ENCODE assay signal across 8 cellular contexts in genomic region chr15:90001683-90002427, GRCh38. TPM values are rescaled to one million over a fixed set of nuclear protein-coding genes. Genes with fewer than 3 reads are reported as not detected.
DNase-seq lines count a peak whose midpoint lies in the region; ATAC-seq and TF ChIP-seq lines count a peak whose summit lies in the region.

No MANE protein-coding gene starts in this region.

- H3K79me2 ChIP-seq in mammary epithelial cell (ENCODE audit: insufficient read depth, low read length): peaks cover 45% of the 10 kb centered on the region

- dilution Hi-C loops in mammary epithelial cell (cut with HindIII; ENCODE audit: low sequenced_read_pairs): no loop called here

- DNase-seq in ACHN (peak; percentile 48), KBM-7 (peak; percentile 54), mammary epithelial cell (peak; percentile 59), iPS-NIHi7 (ENCODE audit: extremely low spot score) (peak; percentile 58)
- peak; percentile 67 for DNase-seq in stimulated activated CD4-positive, alpha-beta T cell treated with anti-CD3 and anti-CD28 coated beads, Interleukin-12 subunit alpha, Interleukin-12 subunit beta, amount 100 ng/mL, for 4 hours

- in situ Hi-C loops in ACHN (cut with HindIII; ENCODE audit: low pct_ligation_motif_present, low pct_unique_long_range_greater_than_20kb, low sequenced_read_pairs) (no loop called here), KBM-7 (cut with MboI; ENCODE audit: low pct_unique_long_range_greater_than_20kb, low sequenced_read_pairs) (no loop called here), mammary epithelial cell (cut with MboI; ENCODE audit: low sequenced_read_pairs in 2 of 2) (no loop called here)

- BruUV-seq in mammary epithelial cell (replicated peaks; lab: Mats Ljungman, UMichigan): no TSS peak

- peak overlapping the region; percentile 83 for H2AFZ ChIP-seq in mammary epithelial cell (ENCODE audit: low read depth, low read length)

- no peak for TF ChIP-seq CTCF in VCaP (conservative IDR thresholded peaks at IDR 0.05)
- TF ChIP-seq CTCF in mammary epithelial cell (conservative IDR thresholded peaks at IDR 0.05 in 1 of 2, IDR thresholded peaks at IDR 0.05 in 1 of 2; ENCODE audit: extremely low read depth in 1 of 2, insufficient read depth in 1 of 2, low read depth in 1 of 2, low read length in 2 of 2): no peak

- no peaks in the 10 kb centered on the region for H4K20me1 ChIP-seq in mammary epithelial cell (ENCODE audit: insufficient read depth, low read length)

- intact Hi-C loops in mammary epithelial cell (cut with micrococcal nuclease): no loop called here

- peak overlapping the region; percentile 38 to 70 (median 64) for H3K4me3 ChIP-seq in mammary epithelial cell (replicated peaks in 1 of 3; ENCODE audit: insufficient read depth in 1 of 3, low read depth in 2 of 3, low read length in 3 of 3)

- H3K4me2 ChIP-seq in mammary epithelial cell (ENCODE audit: insufficient read depth, low read depth, low read length): peak overlapping the region; percentile 76

- H3K27ac ChIP-seq in VCaP (peak overlapping the region; percentile 97), mammary epithelial cell (ENCODE audit: insufficient read depth, low read depth, low read length) (peak overlapping the region; percentile 62)

- H3K4me1 ChIP-seq in mammary epithelial cell (ENCODE audit: insufficient read depth, low read length): peaks cover 69% of the 10 kb centered on the region

- H3K9me3 ChIP-seq in mammary epithelial cell (replicated peaks; ENCODE audit: insufficient read depth, low read length): no peaks in the 10 kb centered on the region

- no peaks in the 10 kb centered on the region for H3K36me3 ChIP-seq in mammary epithelial cell (ENCODE audit: insufficient read depth, low read length)

- peak; percentile 37 for ATAC-seq in GM18867 (IDR thresholded peaks at IDR 0.05; ENCODE audit: unreplicated experiment)
- no peak for ATAC-seq in GM18519 (IDR thresholded peaks at IDR 0.05; ENCODE audit: low FRiP score, unreplicated experiment)

- H3K9ac ChIP-seq in mammary epithelial cell (ENCODE audit: insufficient read depth, low read length): peak overlapping the region; percentile 75

- CTCF ChIA-PET in mammary epithelial cell (lab: Charles Lee; ENCODE audit: low non-redundant PET): no interaction called here

- no peaks in the 10 kb centered on the region for H3K27me3 ChIP-seq in mammary epithelial cell (ENCODE audit: insufficient read depth, low read length)

- WGBS in mammary epithelial cell (ENCODE audit: low coverage, missing lambda C conversion rate): no CpG with 5 or more reads among the region's 89 CpGs

RNA-seq across cellular contexts. Expression of gene ZNF710, which starts 0.7 kb away (rescaled TPM):
- total RNA-seq in mammary epithelial cell: 10 to 100 TPM in 1 of 2 donors, 1 to 10 TPM in 1; 9.7 to 18.3 TPM
- polyA plus RNA-seq in mammary epithelial cell: 2.8 TPM
- 16.2 TPM for polyA minus RNA-seq in mammary epithelial cell
